In genomic region chr16:21301895-21302291, GRCh38 we compare ENCODE assay signal across 1 cellular context.
TF ChIP-seq lines count a peak whose summit lies in the region.

No MANE protein-coding gene starts in this region.

TF ChIP-seq in HepG2, 621 proteins besides CTCF, POLR2A, EP300 and RAD21 (continued from another document):
- TF ChIP-seq ZNF609 (CRISPR knock-in tag; IDR thresholded peaks at IDR 0.05; ENCODE audit: borderline replicate concordance) (0 out of 2 replicates have a peak, but pooled peaks have one; percentile 0), ZNF274 (CRISPR knock-in tag; IDR thresholded peaks at IDR 0.05) (no peak; the same call in none of the 2 replicates), HNRNPUL1 (IDR thresholded peaks at IDR 0.05; ENCODE audit: low read depth, low read length) (no peak), ZNF180 (CRISPR knock-in tag; IDR thresholded peaks at IDR 0.05; ENCODE audit: borderline replicate concordance, low read depth) (no peak), ZC3H4 (CRISPR knock-in tag; IDR thresholded peaks at IDR 0.05; ENCODE audit: borderline replicate concordance) (no peak), NFE2 (CRISPR knock-in tag; IDR thresholded peaks at IDR 0.05) (no peak), ZNF615 (CRISPR knock-in tag; IDR thresholded peaks at IDR 0.05; ENCODE audit: borderline replicate concordance) (0 out of 2 replicates have a peak, but pooled peaks have one; percentile 4), BATF2 (CRISPR knock-in tag; IDR thresholded peaks at IDR 0.05) (no peak), ATRX (CRISPR knock-in tag; IDR thresholded peaks at IDR 0.05; ENCODE audit: borderline replicate concordance) (no peak), KLF6 (CRISPR knock-in tag; IDR thresholded peaks at IDR 0.05) (no peak), MTA3 (CRISPR knock-in tag; IDR thresholded peaks at IDR 0.05) (no peak), ZNF790 (CRISPR knock-in tag; IDR thresholded peaks at IDR 0.05; ENCODE audit: borderline replicate concordance) (0 out of 2 replicates have a peak, but pooled peaks have one; percentile 30), ZNF232 (CRISPR knock-in tag; IDR thresholded peaks at IDR 0.05; ENCODE audit: borderline replicate concordance) (no peak), TRIM24 (CRISPR knock-in tag; IDR thresholded peaks at IDR 0.05) (no peak), ZNF276 (CRISPR knock-in tag; IDR thresholded peaks at IDR 0.05; ENCODE audit: low read depth) (0 out of 2 replicates have a peak, but pooled peaks have one; percentile 73), ATF3 (CRISPR knock-in tag; IDR thresholded peaks at IDR 0.05) (0 out of 2 replicates have a peak, but pooled peaks have one; percentile 0), JDP2 (CRISPR knock-in tag; IDR thresholded peaks at IDR 0.05; ENCODE audit: borderline replicate concordance) (no peak), ZIK1 (CRISPR knock-in tag; IDR thresholded peaks at IDR 0.05; ENCODE audit: borderline replicate concordance, low read depth) (0 out of 2 replicates have a peak, but pooled peaks have one; percentile 3), NR2F1 (CRISPR knock-in tag; IDR thresholded peaks at IDR 0.05) (no peak), ZSCAN29 (CRISPR knock-in tag; conservative IDR thresholded peaks at IDR 0.05) (peak; percentile 23; the same call in 1 of the 2 replicates), ZFP62 (CRISPR knock-in tag; IDR thresholded peaks at IDR 0.05) (no peak), ZNF362 (CRISPR knock-in tag; IDR thresholded peaks at IDR 0.05; ENCODE audit: borderline replicate concordance) (peak; percentile 3; the same call in 1 of the 2 replicates)
